ENCODE assay signal across 16 cellular contexts in genomic region chr2:173983414-173983871, GRCh38. TPM values are rescaled to one million over a fixed set of nuclear protein-coding genes. Genes with fewer than 3 reads are reported as not detected.
DNase-seq lines count a peak whose midpoint lies in the region; ATAC-seq, FAIRE-seq and TF ChIP-seq lines count a peak whose summit lies in the region.
"Had no signal": no experiment of that assay in that cellular context is flagged by ENCODE, and none has a peak within 500 bp of the region (broad histone marks: within the 10 kb centered on the region; RNA-seq: fewer than 3 reads in every experiment).

No MANE protein-coding gene starts in this region.

- TF ChIP-seq EP300 in K562 (IDR thresholded peaks at IDR 0.05; ENCODE audit: low read length): no peak

- 9% methylated on average over 3 of the region's 3 CpGs for WGBS in K562 (ENCODE audit: insufficient coverage, low coverage, missing lambda C conversion rate)

- ATAC-seq in K562: peak; percentile 43; the same call in 2 of the 3 replicates
- ATAC-seq in CD8-positive, alpha-beta T cell: no peak
- ATAC-seq in GM21529 (IDR thresholded peaks at IDR 0.05; ENCODE audit: unreplicated experiment): no peak
- ATAC-seq: left colon had no signal

- POLR2A ChIA-PET in K562 (lab: Yijun Ruan, JAX): interaction anchor here (0.6 to 2.6 kb wide), 3 partner anchors 11 to 265 kb away, joined by 3 to 9 read pairs (median 3); no protein-coding TSS in a partner anchor
- POLR2A ChIA-PET in CD8-positive, alpha-beta T cell (lab: Charles Lee): no interaction called here

- H3K27ac ChIP-seq in K562 (ENCODE audit: extremely low read depth, low read depth, low read length) (no peak overlapping the region), tibial artery (peak overlapping the region; percentile 69 to 72)
- H3K27ac ChIP-seq in CD8-positive, alpha-beta T cell (ENCODE audit: low read depth, low read length): no peak overlapping the region

- no peak overlapping the region for H3K4me3 Mint-ChIP-seq in CD8-positive, alpha-beta T cell
- H3K4me3 Mint-ChIP-seq: activated naive CD4-positive, alpha-beta T cell treated with anti-CD3 and anti-CD28 coated beads for 36 hours had no signal

- peak; percentile 87 for DNase-seq in NCI-H2171 treated with DMSO at 0.1 percent for 48 hours (lab: John Stamatoyannopoulos, UW)
- no peak for DNase-seq in NCI-H2171 (lab: John Stamatoyannopoulos, UW)
- no peak for DNase-seq in K562 (ENCODE audit: extremely low read depth in 1 of 4, low spot score in 3 of 4)
- peak; percentile 27 for DNase-seq in inferior parietal cortex (ENCODE audit: extremely low spot score)
- no peak for DNase-seq in tibial artery
- DNase-seq in CD8-positive, alpha-beta T cell: no peak
- no peak for DNase-seq in T-helper 1 cell
- DNase-seq: ACHN; activated CD8-positive, alpha-beta memory T cell treated with anti-CD3 and anti-CD28 coated beads for 24 hours; activated naive CD4-positive, alpha-beta T cell treated with anti-CD3 and anti-CD28 coated beads for 36 hours; DND-41; left colon; RPMI8226 had no signal

- no peaks in the 10 kb centered on the region for H3K9me1 ChIP-seq in K562 (ENCODE audit: control insufficient read depth, insufficient read depth, low read length)

- intact Hi-C loops in K562 (cut with micrococcal nuclease) (no loop called here), tibial artery (cut with DNase I; ENCODE audit: low total_unique reads) (no loop called here)
- intact Hi-C loops in CD8-positive, alpha-beta T cell (cut with DNase I, micrococcal nuclease): no loop called here

- peaks cover 6% of the 10 kb centered on the region for H3K4me1 Mint-ChIP-seq in CD8-positive, alpha-beta T cell (ENCODE audit: low read depth)

- FAIRE-seq in K562 (lab: Jason Lieb, UNC): no peak
- FAIRE-seq: GM12891 had no signal

- no peak overlapping the region for H3K4me3 ChIP-seq in K562
- H3K4me3 ChIP-seq in tibial artery: no peak overlapping the region
- H3K4me3 ChIP-seq in CD8-positive, alpha-beta T cell (ENCODE audit: low read depth, low read length): no peak overlapping the region
- H3K4me3 ChIP-seq: tibial nerve had no signal

- no peaks in the 10 kb centered on the region for H3K79me2 ChIP-seq in K562 (ENCODE audit: control insufficient read depth, insufficient read depth, low read length)

- peaks cover 6% of the 10 kb centered on the region for H3K27me3 Mint-ChIP-seq in CD8-positive, alpha-beta T cell (ENCODE audit: low read depth)

- H3K9me3 Mint-ChIP-seq in CD8-positive, alpha-beta T cell: no peaks in the 10 kb centered on the region
- H3K9me3 Mint-ChIP-seq: activated naive CD4-positive, alpha-beta T cell treated with anti-CD3 and anti-CD28 coated beads for 36 hours had no signal

- no peaks in the 10 kb centered on the region for H4K20me1 ChIP-seq in K562 (replicated peaks; ENCODE audit: control insufficient read depth, insufficient read depth, low read length)

- CTCF ChIA-PET in K562 (lab: Yijun Ruan, JAX; ENCODE audit: low intra/inter-chr PET ratio): no interaction called here
- CTCF ChIA-PET in CD8-positive, alpha-beta T cell (lab: Charles Lee): no interaction called here

- no TSS peak for BruUV-seq in K562 (replicated peaks; lab: Mats Ljungman, UMichigan)

- H3K27me3 ChIP-seq in K562 (ENCODE audit: control insufficient read depth in 2 of 2, insufficient read depth in 2 of 2, low read length in 2 of 2) (peaks cover 0 to 8% of the 10 kb centered on the region in 2 experiments; a peak in 4 of 5 replicates), tibial artery (no peaks in the 10 kb centered on the region)
- H3K27me3 ChIP-seq in CD8-positive, alpha-beta T cell (ENCODE audit: insufficient read depth, low read length): no peaks in the 10 kb centered on the region
- H3K27me3 ChIP-seq: tibial nerve had no signal

- TF ChIP-seq POLR2A in K562 (conservative IDR thresholded peaks at IDR 0.05): no peak

- H3K27ac Mint-ChIP-seq in CD8-positive, alpha-beta T cell: no peak overlapping the region
- H3K27ac Mint-ChIP-seq: activated naive CD4-positive, alpha-beta T cell treated with anti-CD3 and anti-CD28 coated beads for 36 hours had no signal

- in situ Hi-C loops in K562 (cut with MboI): no loop called here

- TF ChIP-seq RAD21 in K562 (CRISPR knock-in tag; conservative IDR thresholded peaks at IDR 0.05 in 1 of 2, IDR thresholded peaks at IDR 0.05 in 1 of 2): no peak

- no peak overlapping the region for H3K9ac ChIP-seq in K562 (ENCODE audit: insufficient read depth in 1 of 2, low read depth in 2 of 2, low read length in 2 of 2)

- no peak overlapping the region for H2AFZ ChIP-seq in K562 (ENCODE audit: low read depth, low read length)

- H3K4me1 ChIP-seq in K562 (replicated peaks in 1 of 2; ENCODE audit: control insufficient read depth in 2 of 2, insufficient read depth in 2 of 2, low read length in 2 of 2) (peaks cover 0 to 5% of the 10 kb centered on the region in 2 experiments; a peak in 1 of 5 replicates), tibial artery (peaks cover 0 to 76% (median 59%) of the 10 kb centered on the region in 4 donors)
- H3K4me1 ChIP-seq in CD8-positive, alpha-beta T cell (ENCODE audit: insufficient read depth, low read length): no peaks in the 10 kb centered on the region

- no peaks in the 10 kb centered on the region for H3K36me3 Mint-ChIP-seq in CD8-positive, alpha-beta T cell

- no peak overlapping the region for H3K4me2 ChIP-seq in K562 (ENCODE audit: insufficient read depth, low read length)

- TF ChIP-seq CTCF in K562 (IDR thresholded peaks at IDR 0.05 in 2 of 3, conservative IDR thresholded peaks at IDR 0.05 in 1 of 3; ENCODE audit: insufficient read depth in 2 of 3, low read depth in 1 of 3, low read length in 3 of 3) (no peak), tibial artery (IDR thresholded peaks at IDR 0.05) (no peak)
- TF ChIP-seq CTCF in CD8-positive, alpha-beta T cell (IDR thresholded peaks at IDR 0.05): no peak

- no peaks in the 10 kb centered on the region for H3K36me3 ChIP-seq in K562 (ENCODE audit: control insufficient read depth, insufficient read depth, low read length)
- H3K36me3 ChIP-seq in tibial artery: no peaks in the 10 kb centered on the region
- H3K36me3 ChIP-seq in CD8-positive, alpha-beta T cell (ENCODE audit: insufficient read depth, low read length): no peaks in the 10 kb centered on the region
- H3K36me3 ChIP-seq: tibial nerve had no signal

- no peaks in the 10 kb centered on the region for H3K9me3 ChIP-seq in K562 (replicated peaks; ENCODE audit: control insufficient read depth, insufficient read depth, low read depth, low read length)
- no peaks in the 10 kb centered on the region for H3K9me3 ChIP-seq in tibial artery
- no peaks in the 10 kb centered on the region for H3K9me3 ChIP-seq in CD8-positive, alpha-beta T cell (ENCODE audit: low read length)
- H3K9me3 ChIP-seq: tibial nerve had no signal

TF ChIP-seq in K562, 482 proteins besides CTCF, POLR2A, EP300 and RAD21 (continues in another document):
- no peak for TF ChIP-seq DMBX1 (CRISPR knock-in tag; IDR thresholded peaks at IDR 0.05; ENCODE audit: borderline replicate concordance)
- TF ChIP-seq TBP (optimal IDR thresholded peaks at IDR 0.05; ENCODE audit: low read depth, low read length): no peak
- TF ChIP-seq SLC30A9 (CRISPR knock-in tag; IDR thresholded peaks at IDR 0.05): no peak
- TF ChIP-seq KDM1A (IDR thresholded peaks at IDR 0.05): no peak
- no peak for TF ChIP-seq CCAR2 (IDR thresholded peaks at IDR 0.05; ENCODE audit: low read depth, low read length)
- no peak for TF ChIP-seq FUS (optimal IDR thresholded peaks at IDR 0.05; ENCODE audit: low read depth, low read length)
- no peak for TF ChIP-seq PTTG1 (tag; IDR thresholded peaks at IDR 0.05; ENCODE audit: low read depth)
- no peak for TF ChIP-seq MEF2D (tag; conservative IDR thresholded peaks at IDR 0.05; ENCODE audit: low read depth)

RNA-seq across cellular contexts. Expression of gene SP3, which starts 18.3 kb away (rescaled TPM):
- 73.5 and 177 TPM in 2 replicates for total RNA-seq in K562 (2011; cell fraction: chromatin; rRNA removed; ENCODE audit: low replicate concordance)
- 36.0 and 43.8 TPM in 2 replicates for total RNA-seq in K562 (2011; cell fraction: nucleolus; rRNA removed)
- total RNA-seq in K562 (2011; cell fraction: nucleoplasm; rRNA removed): 64.0 and 89.2 TPM in 2 replicates
- 75.2 and 83.9 TPM in 2 replicates for total RNA-seq in K562 (2014; rRNA removed)
- total RNA-seq in K562 (2014; rRNA removed; fragmentation: Illumina TruSeq; extraction: Trizol): 86.6 and 101 TPM in 2 replicates
- total RNA-seq in K562 (2015; rRNA removed; fragmentation: Illumina TruSeq; extraction: Trizol): 102 and 106 TPM in 2 replicates
- total RNA-seq in K562 (2021): 73.5 and 74.9 TPM in 2 replicates
- 76.6 and 89.7 TPM in 2 replicates for polyA plus RNA-seq in K562 (2011; rRNA removed)
- 30.9 and 42.5 TPM in 2 replicates for polyA plus RNA-seq in K562 (2011; cell fraction: cytosol; rRNA removed)
- polyA plus RNA-seq in K562 (2011; cell fraction: nucleus; rRNA removed): 55.4 and 76.5 TPM in 2 replicates
- polyA plus RNA-seq in K562 (2012): 26.4 and 29.5 TPM in 2 replicates
- 61.2 and 64.1 TPM in 2 replicates for polyA plus RNA-seq in K562 (2014; fragmentation: Illumina TruSeq; extraction: Trizol)
- 10 to 100 TPM; 12.0 to 13.1 TPM for polyA plus RNA-seq in K562 (2014; fragmentation: Nextera tagmentation; extraction: Ambion mirVana)
- 35.7 and 39.3 TPM in 2 replicates for polyA plus RNA-seq in K562 (2014; rRNA removed)
- polyA minus RNA-seq in K562 (2011; rRNA and poly(A)+ RNA removed): 171 and 198 TPM in 2 replicates
- 52.7 and 58.2 TPM in 2 replicates for polyA minus RNA-seq in K562 (2011; cell fraction: cytosol; rRNA and poly(A)+ RNA removed)
- 76.1 and 128 TPM in 2 replicates for polyA minus RNA-seq in K562 (2011; cell fraction: nucleus; rRNA and poly(A)+ RNA removed)
- total RNA-seq in CD8-positive, alpha-beta T cell: 100 to 1,000 TPM; 166 to 169 TPM

Comparison
In these comparisons a context has a peak if more than half of its experiments do, and no peak if none do; other contexts are left out.
1. DNase-seq: peak in NCI-H2171 treated with DMSO at 0.1 percent for 48 hours (single experiment) and inferior parietal cortex (single experiment); none in NCI-H2171 (single experiment), K562 (0 of 4), tibial artery (0 of 2), CD8-positive, alpha-beta T cell (0 of 7) and T-helper 1 cell (0 of 5).
2. H3K27ac ChIP-seq: peak in tibial artery (2 of 2); none in K562 (single experiment) and CD8-positive, alpha-beta T cell (single experiment).